Comparison of ENCODE assay signal across 1 cellular context in the genomic region with DNA sequence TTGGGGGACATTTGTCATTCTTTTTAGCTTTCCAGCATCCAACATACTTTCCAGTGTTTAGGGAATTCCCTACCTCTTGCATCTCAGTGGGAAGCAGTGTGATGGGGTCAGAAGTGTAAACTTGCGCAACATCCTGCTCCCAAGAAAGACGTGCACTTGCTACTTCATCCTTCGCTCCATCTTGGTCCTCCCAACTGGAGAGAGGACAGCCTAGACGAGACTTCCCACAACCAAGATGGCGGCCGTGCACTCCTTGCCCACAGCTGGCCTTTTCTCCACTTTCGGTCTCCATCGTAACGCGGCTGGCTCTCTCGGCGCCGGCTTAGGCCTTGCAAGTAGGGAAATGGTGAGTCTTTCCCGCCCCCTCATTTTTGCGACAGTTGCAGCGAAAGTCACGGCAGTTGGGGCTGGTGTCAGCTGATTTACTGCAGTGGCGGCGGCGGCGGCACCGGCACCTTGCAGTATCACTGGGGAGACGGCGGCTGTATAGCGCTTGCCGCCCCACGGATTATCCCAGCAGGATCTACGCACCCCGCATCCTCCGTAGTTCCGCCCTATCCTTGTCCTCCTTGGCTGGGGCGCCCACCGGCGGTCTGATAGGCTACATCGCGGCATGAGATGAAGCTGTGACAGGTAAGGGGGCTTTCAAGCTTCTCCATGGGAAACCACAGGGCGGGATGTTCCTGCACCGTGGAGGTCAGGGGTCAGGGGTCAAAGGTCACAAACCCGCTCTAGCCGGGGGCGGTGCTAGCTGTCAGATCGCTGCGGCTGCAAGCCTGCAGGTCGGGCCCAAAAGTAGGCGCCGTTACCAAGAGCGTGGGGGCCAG.
TF ChIP-seq lines count a peak whose summit lies in the region.

Gene WDR7, plus strand, starts transcription at position 416 of the 827 bp plus-strand sequence. CDS start 21,157 bp downstream, outside the sequence.

TF ChIP-seq in GM12878, 131 proteins besides CTCF, POLR2A, EP300 and RAD21 (continued from another document and continues in another):
- TF ChIP-seq, protein P1, sequence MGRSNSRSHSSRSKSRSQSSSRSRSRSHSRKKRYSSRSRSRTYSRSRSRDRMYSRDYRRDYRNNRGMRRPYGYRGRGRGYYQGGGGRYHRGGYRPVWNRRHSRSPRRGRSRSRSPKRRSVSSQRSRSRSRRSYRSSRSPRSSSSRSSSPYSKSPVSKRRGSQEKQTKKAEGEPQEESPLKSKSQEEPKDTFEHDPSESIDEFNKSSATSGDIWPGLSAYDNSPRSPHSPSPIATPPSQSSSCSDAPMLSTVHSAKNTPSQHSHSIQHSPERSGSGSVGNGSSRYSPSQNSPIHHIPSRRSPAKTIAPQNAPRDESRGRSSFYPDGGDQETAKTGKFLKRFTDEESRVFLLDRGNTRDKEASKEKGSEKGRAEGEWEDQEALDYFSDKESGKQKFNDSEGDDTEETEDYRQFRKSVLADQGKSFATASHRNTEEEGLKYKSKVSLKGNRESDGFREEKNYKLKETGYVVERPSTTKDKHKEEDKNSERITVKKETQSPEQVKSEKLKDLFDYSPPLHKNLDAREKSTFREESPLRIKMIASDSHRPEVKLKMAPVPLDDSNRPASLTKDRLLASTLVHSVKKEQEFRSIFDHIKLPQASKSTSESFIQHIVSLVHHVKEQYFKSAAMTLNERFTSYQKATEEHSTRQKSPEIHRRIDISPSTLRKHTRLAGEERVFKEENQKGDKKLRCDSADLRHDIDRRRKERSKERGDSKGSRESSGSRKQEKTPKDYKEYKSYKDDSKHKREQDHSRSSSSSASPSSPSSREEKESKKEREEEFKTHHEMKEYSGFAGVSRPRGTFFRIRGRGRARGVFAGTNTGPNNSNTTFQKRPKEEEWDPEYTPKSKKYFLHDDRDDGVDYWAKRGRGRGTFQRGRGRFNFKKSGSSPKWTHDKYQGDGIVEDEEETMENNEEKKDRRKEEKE (IDR thresholded peaks at IDR 0.05) = no peak
- TF ChIP-seq, protein P2, sequence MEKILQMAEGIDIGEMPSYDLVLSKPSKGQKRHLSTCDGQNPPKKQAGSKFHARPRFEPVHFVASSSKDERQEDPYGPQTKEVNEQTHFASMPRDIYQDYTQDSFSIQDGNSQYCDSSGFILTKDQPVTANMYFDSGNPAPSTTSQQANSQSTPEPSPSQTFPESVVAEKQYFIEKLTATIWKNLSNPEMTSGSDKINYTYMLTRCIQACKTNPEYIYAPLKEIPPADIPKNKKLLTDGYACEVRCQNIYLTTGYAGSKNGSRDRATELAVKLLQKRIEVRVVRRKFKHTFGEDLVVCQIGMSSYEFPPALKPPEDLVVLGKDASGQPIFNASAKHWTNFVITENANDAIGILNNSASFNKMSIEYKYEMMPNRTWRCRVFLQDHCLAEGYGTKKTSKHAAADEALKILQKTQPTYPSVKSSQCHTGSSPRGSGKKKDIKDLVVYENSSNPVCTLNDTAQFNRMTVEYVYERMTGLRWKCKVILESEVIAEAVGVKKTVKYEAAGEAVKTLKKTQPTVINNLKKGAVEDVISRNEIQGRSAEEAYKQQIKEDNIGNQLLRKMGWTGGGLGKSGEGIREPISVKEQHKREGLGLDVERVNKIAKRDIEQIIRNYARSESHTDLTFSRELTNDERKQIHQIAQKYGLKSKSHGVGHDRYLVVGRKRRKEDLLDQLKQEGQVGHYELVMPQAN (conservative IDR thresholded peaks at IDR 0.05) = peak; percentile 58
- TF ChIP-seq USF2 (IDR thresholded peaks at IDR 0.05; ENCODE audit: borderline replicate concordance, low read depth, low read length) (no peak), LARP7 (IDR thresholded peaks at IDR 0.05) (peak; percentile 20; the same call in 1 of the 2 replicates), STAT1 (conservative IDR thresholded peaks at IDR 0.05) (no peak; the same call in 1 of the 2 replicates), BACH1 (IDR thresholded peaks at IDR 0.05; ENCODE audit: borderline replicate concordance) (no peak; the same call in 1 of the 2 replicates), ZBTB4 (CRISPR knock-in tag; IDR thresholded peaks at IDR 0.05) (no peak), SIX5 (IDR thresholded peaks at IDR 0.05; ENCODE audit: low read depth, low read length, severe bottlenecking) (peak; percentile 59), MEF2B (IDR thresholded peaks at IDR 0.05; ENCODE audit: partially characterized antibody, poor library complexity, severe bottlenecking) (peak; percentile 12), FOXM1 (IDR thresholded peaks at IDR 0.05; ENCODE audit: low read depth, low read length) (no peak), SREBF2 (IDR thresholded peaks at IDR 0.05; ENCODE audit: low read length) (no peak), SRF (IDR thresholded peaks at IDR 0.05; ENCODE audit: low read depth in 2 of 2, low read length in 2 of 2) (0 out of 4 replicates have a peak, but pooled peaks of 1 of the 2 experiments have one; percentile 7), ZBED1 (IDR thresholded peaks at IDR 0.05; ENCODE audit: borderline replicate concordance) (no peak), BHLHE40 (IDR thresholded peaks at IDR 0.05; ENCODE audit: borderline replicate concordance in 1 of 2, low read depth in 2 of 2, low read length in 1 of 2) (peak in 1 of 2 experiments; percentile 44; a peak in 1 of 4 replicates), ZNF687 (IDR thresholded peaks at IDR 0.05) (peak; percentile 55; the same call in 1 of the 2 replicates), NFYA (IDR thresholded peaks at IDR 0.05; ENCODE audit: borderline replicate concordance, low read depth, low read length) (no peak), ESRRA (IDR thresholded peaks at IDR 0.05; ENCODE audit: low read length) (no peak), JUND (IDR thresholded peaks at IDR 0.05; ENCODE audit: low read depth, low read length) (no peak), POLR2AphosphoS5 (IDR thresholded peaks at IDR 0.05; ENCODE audit: low read length) (peak; percentile 68), KLF5 (IDR thresholded peaks at IDR 0.05; ENCODE audit: partially characterized antibody) (no peak), CHD1 (IDR thresholded peaks at IDR 0.05; ENCODE audit: low read depth, low read length) (no peak), MLLT1 (IDR thresholded peaks at IDR 0.05) (no peak; the same call in 1 of the 2 replicates), PML (IDR thresholded peaks at IDR 0.05; ENCODE audit: low read length) (no peak), EZH2 (IDR thresholded peaks at IDR 0.05; ENCODE audit: borderline replicate concordance, control insufficient read depth, low read depth, low read length) (no peak), MAX (IDR thresholded peaks at IDR 0.05; ENCODE audit: low read depth, low read length) (no peak), CBX3 (IDR thresholded peaks at IDR 0.05; ENCODE audit: borderline replicate concordance, low read depth) (no peak), RAD51 (IDR thresholded peaks at IDR 0.05) (peak; percentile 67; the same call in 1 of the 2 replicates), CBFB (IDR thresholded peaks at IDR 0.05; ENCODE audit: low read depth) (no peak; the same call in 1 of the 2 replicates), SREBF1 (IDR thresholded peaks at IDR 0.05; ENCODE audit: low read length) (peak; percentile 46), RELA (IDR thresholded peaks at IDR 0.05; ENCODE audit: borderline replicate concordance, partially characterized antibody) (peak; percentile 25), TARDBP (IDR thresholded peaks at IDR 0.05; ENCODE audit: borderline replicate concordance) (no peak), STAT3 (IDR thresholded peaks at IDR 0.05; ENCODE audit: low read depth, low read length) (no peak)
- TF ChIP-seq, protein P3, sequence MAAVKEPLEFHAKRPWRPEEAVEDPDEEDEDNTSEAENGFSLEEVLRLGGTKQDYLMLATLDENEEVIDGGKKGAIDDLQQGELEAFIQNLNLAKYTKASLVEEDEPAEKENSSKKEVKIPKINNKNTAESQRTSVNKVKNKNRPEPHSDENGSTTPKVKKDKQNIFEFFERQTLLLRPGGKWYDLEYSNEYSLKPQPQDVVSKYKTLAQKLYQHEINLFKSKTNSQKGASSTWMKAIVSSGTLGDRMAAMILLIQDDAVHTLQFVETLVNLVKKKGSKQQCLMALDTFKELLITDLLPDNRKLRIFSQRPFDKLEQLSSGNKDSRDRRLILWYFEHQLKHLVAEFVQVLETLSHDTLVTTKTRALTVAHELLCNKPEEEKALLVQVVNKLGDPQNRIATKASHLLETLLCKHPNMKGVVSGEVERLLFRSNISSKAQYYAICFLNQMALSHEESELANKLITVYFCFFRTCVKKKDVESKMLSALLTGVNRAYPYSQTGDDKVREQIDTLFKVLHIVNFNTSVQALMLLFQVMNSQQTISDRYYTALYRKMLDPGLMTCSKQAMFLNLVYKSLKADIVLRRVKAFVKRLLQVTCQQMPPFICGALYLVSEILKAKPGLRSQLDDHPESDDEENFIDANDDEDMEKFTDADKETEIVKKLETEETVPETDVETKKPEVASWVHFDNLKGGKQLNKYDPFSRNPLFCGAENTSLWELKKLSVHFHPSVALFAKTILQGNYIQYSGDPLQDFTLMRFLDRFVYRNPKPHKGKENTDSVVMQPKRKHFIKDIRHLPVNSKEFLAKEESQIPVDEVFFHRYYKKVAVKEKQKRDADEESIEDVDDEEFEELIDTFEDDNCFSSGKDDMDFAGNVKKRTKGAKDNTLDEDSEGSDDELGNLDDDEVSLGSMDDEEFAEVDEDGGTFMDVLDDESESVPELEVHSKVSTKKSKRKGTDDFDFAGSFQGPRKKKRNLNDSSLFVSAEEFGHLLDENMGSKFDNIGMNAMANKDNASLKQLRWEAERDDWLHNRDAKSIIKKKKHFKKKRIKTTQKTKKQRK (IDR thresholded peaks at IDR 0.05; ENCODE audit: low read depth, low read length) = no peak
